In genomic region chr1:115089443-115090340, GRCh38 we compare ENCODE assay signal across 8 cellular contexts. TPM values are rescaled to one million over a fixed set of nuclear protein-coding genes. Genes with fewer than 3 reads are reported as not detected.
DNase-seq lines count a peak whose midpoint lies in the region; ATAC-seq and TF ChIP-seq lines count a peak whose summit lies in the region.

Gene TSPAN2 (minus strand): TSS chr1:115089503. CDS start chr1:115089432, 71 bp downstream.

- H3K4me3 ChIP-seq in GM23248 (peak within 1 kb of the TSS; percentile 78), SK-N-MC (peak within 1 kb of the TSS; percentile 82), adrenal gland (peak within 1 kb of the TSS in 2 of 4 donors; percentile 4 to 58), sigmoid colon (peak within 1 kb of the TSS; percentile 69 to 90 (median 81))

- peak within 1 kb of the TSS; percentile 85 for H2AFZ ChIP-seq in GM23248

- 0 out of 2 replicates have a peak, but pooled peaks cover 14% of the 10 kb centered on the region for H3F3A ChIP-seq in GM23248 (ENCODE audit: insufficient read depth)

- no peaks in the 10 kb centered on the region for H3K79me2 ChIP-seq in GM23248 (ENCODE audit: insufficient read depth)

- H3K9me3 ChIP-seq in GM23248 (ENCODE audit: low read depth) (no peaks in the 10 kb centered on the region), SK-N-MC (ENCODE audit: low read depth, low read length) (no peaks in the 10 kb centered on the region), adrenal gland (replicated peaks in 1 of 3) (no peaks in the 10 kb centered on the region), sigmoid colon (no peaks in the 10 kb centered on the region)

- 3 to 5% methylated on average over 28 to 50 of the region's 66 CpGs for WGBS in GM23248 (ENCODE audit: low coverage in 1 of 2, low lambda C conversion rate in 2 of 2, missing lambda C conversion rate in 2 of 2), 2 experiments
- WGBS in adrenal gland, 4 donors, result 2 to 15% (median 6%) methylated on average over 8 to 66 of the region's 66 CpGs
- WGBS in sigmoid colon, 2 donors, result 1 to 2% methylated on average over 66 of the region's 66 CpGs

- peak within 1 kb of the TSS; percentile 74 for H3K27ac ChIP-seq in GM23248
- no peak within 1 kb of the TSS for H3K27ac ChIP-seq in SK-N-MC
- H3K27ac ChIP-seq in adrenal gland, result no peak within 1 kb of the TSS
- H3K27ac ChIP-seq in sigmoid colon, result peak within 1 kb of the TSS; percentile 94 to 98 (median 97)

- no peaks in the 10 kb centered on the region for H3K9me2 ChIP-seq in GM23248 (ENCODE audit: insufficient read depth)

- in situ Hi-C loops in GM23248 (cut with MboI), result no loop called here

- peak in 2 of 4 donors; percentile 9 to 46 for TF ChIP-seq EP300 in sigmoid colon (IDR thresholded peaks at IDR 0.05)

- H3K4me2 ChIP-seq in GM23248 (ENCODE audit: unreplicated experiment), result peak within 1 kb of the TSS; percentile 88

- no peaks in the 10 kb centered on the region for H3K27me3 ChIP-seq in GM23248 (replicated peaks; ENCODE audit: insufficient read depth)
- H3K27me3 ChIP-seq in adrenal gland, result peaks cover 18% of the 10 kb centered on the region
- no peaks in the 10 kb centered on the region for H3K27me3 ChIP-seq in sigmoid colon

- ATAC-seq in GM21526 (IDR thresholded peaks at IDR 0.05; ENCODE audit: low FRiP score, unreplicated experiment) (no peak), HG02623 (IDR thresholded peaks at IDR 0.05; ENCODE audit: unreplicated experiment) (no peak)

- H3K9ac ChIP-seq in GM23248, result peak within 1 kb of the TSS; percentile 71
- H3K9ac ChIP-seq in SK-N-MC (ENCODE audit: insufficient read length), result peak within 1 kb of the TSS; percentile 72

- H4K20me1 ChIP-seq in GM23248 (ENCODE audit: insufficient read depth), result no peaks in the 10 kb centered on the region

- peak; percentile 77 for DNase-seq in GM23248
- DNase-seq in SK-N-MC (ENCODE audit: low read depth, low spot score), result no peak
- DNase-seq in adrenal gland, result peak in 5 of 7 donors; percentile 13 to 53 (median 26)
- DNase-seq in iPS DF 19.7 (ENCODE audit: low read depth, low spot score), result peak; percentile 80
- DNase-seq in sigmoid colon, result peak; percentile 98
- DNase-seq in SIG-M5 (lab: John Stamatoyannopoulos, UW), result no peak

- intact Hi-C loops in adrenal gland (cut with DNase I), result no loop called here
- intact Hi-C loops in sigmoid colon (cut with DNase I), result no loop called here

- no peak for TF ChIP-seq POLR2A in adrenal gland (IDR thresholded peaks at IDR 0.05)
- peak; percentile 81 to 87 for TF ChIP-seq POLR2A in sigmoid colon (IDR thresholded peaks at IDR 0.05)

- H3K4me1 ChIP-seq in GM23248 (ENCODE audit: insufficient read depth) (peaks cover 14% of the 10 kb centered on the region), adrenal gland (replicated peaks in 1 of 2) (peaks cover 0 to 4% of the 10 kb centered on the region in 2 donors), sigmoid colon (peaks cover 0 to 48% (median 43%) of the 10 kb centered on the region in 4 donors)

- no peaks in the 10 kb centered on the region for H3K36me3 ChIP-seq in GM23248 (ENCODE audit: low read depth)
- no peaks in the 10 kb centered on the region for H3K36me3 ChIP-seq in SK-N-MC (ENCODE audit: insufficient read depth, low read length)
- H3K36me3 ChIP-seq in adrenal gland (replicated peaks in 1 of 2), result no peaks in the 10 kb centered on the region
- H3K36me3 ChIP-seq in sigmoid colon, result no peaks in the 10 kb centered on the region

- TF ChIP-seq CTCF in adrenal gland (IDR thresholded peaks at IDR 0.05), result no peak
- peak in 3 of 4 experiments; percentile 35 to 53 (median 39) for TF ChIP-seq CTCF in sigmoid colon (IDR thresholded peaks at IDR 0.05)

RNA-seq across cellular contexts. Expression of gene TSPAN2, which starts in this region (rescaled TPM):
- 2.7 and 9.0 TPM in 2 replicates for total RNA-seq in GM23248 (2014; rRNA removed; shearing (Covaris generic))
- polyA plus RNA-seq in GM23248 (2016; fragmentation: Nextera tagmentation; extraction: Ambion mirVana) (8.1 and 10.1 TPM in 2 replicates), adrenal gland (1 to 10 TPM in 1 of 3 donors, under 1 TPM in 2; 0.38 to 1.5 (median 0.56) TPM), sigmoid colon (1 to 10 TPM in 2 of 3 donors, under 1 TPM in 1; 0.46 to 5.5 (median 1.8) TPM)
- total RNA-seq in adrenal gland (1 to 10 TPM in 1 of 8 donors, under 1 TPM in 7; 0.28 to 1.4 (median 0.71) TPM), sigmoid colon (100 to 1,000 TPM in 2 of 4 donors, 10 to 100 TPM in 2; 61.5 to 122 (median 94.7) TPM)

Comparison
In these comparisons a context has a peak if more than half of its experiments do, and no peak if none do; other contexts are left out.
1. DNase-seq: peak in GM23248 (single experiment), adrenal gland (5 of 7), iPS DF 19.7 (single experiment) and sigmoid colon (single experiment); none in SK-N-MC (single experiment) and SIG-M5 (single experiment).
2. H3K27ac ChIP-seq: peak in GM23248 (single experiment) and sigmoid colon (4 of 4); none in SK-N-MC (single experiment) and adrenal gland (0 of 5).
3. CTCF ChIP-seq: peak in sigmoid colon (3 of 4); none in adrenal gland (0 of 6).
4. POLR2A ChIP-seq: peak in sigmoid colon (2 of 2); none in adrenal gland (0 of 2).